In genomic region chr2:233338046-233338445, GRCh38 we compare ENCODE assay signal across 1 cellular context.
TF ChIP-seq lines count a peak whose summit lies in the region.

No MANE protein-coding gene starts in this region.

TF ChIP-seq in HCT116, 20 proteins besides CTCF, POLR2A, EP300 and RAD21:
- no peak for TF ChIP-seq EGR1 (IDR thresholded peaks at IDR 0.05; ENCODE audit: low read depth)
- TF ChIP-seq REST (IDR thresholded peaks at IDR 0.05; ENCODE audit: low read depth): no peak
- no peak for TF ChIP-seq SP1 (IDR thresholded peaks at IDR 0.05; ENCODE audit: low read depth)
- TF ChIP-seq SRF (IDR thresholded peaks at IDR 0.05; ENCODE audit: low read depth): no peak
- TF ChIP-seq MAX (IDR thresholded peaks at IDR 0.05): no peak
- TF ChIP-seq ZFX (IDR thresholded peaks at IDR 0.05): no peak
- TF ChIP-seq YY1 (IDR thresholded peaks at IDR 0.05; ENCODE audit: extremely low read depth, insufficient replicate concordance, low read depth, low read length): no peak
- TF ChIP-seq ZNF274 (IDR thresholded peaks at IDR 0.05; ENCODE audit: low read depth, low read length): no peak
- TF ChIP-seq TCF7L2 (IDR thresholded peaks at IDR 0.05; ENCODE audit: borderline replicate concordance, extremely low read depth, insufficient read depth, insufficient read length): no peak
- TF ChIP-seq ZBTB33 (IDR thresholded peaks at IDR 0.05; ENCODE audit: extremely low read depth, insufficient replicate concordance, low read length): no peak
